In genomic region chr20:17860306-17861197, GRCh38 we compare ENCODE assay signal across 15 cellular contexts.
"Had no signal": no experiment of that assay in that cellular context is flagged by ENCODE, and none has a peak within 500 bp of the region (broad histone marks: within the 10 kb centered on the region; RNA-seq: fewer than 3 reads in every experiment).

No MANE protein-coding gene starts in this region.

- H3K9me3 Mint-ChIP-seq: T-helper 1 cell treated with Interleukin-12 subunit alpha and Interleukin-12 subunit beta and Interleukin-4 antibody, amounts not matched to agents 30 μg/mL and 1 μg/mL, for 36 hours had no signal

- H3K4me3 Mint-ChIP-seq: T-helper 1 cell treated with Interleukin-12 subunit alpha and Interleukin-12 subunit beta and Interleukin-4 antibody, amounts not matched to agents 30 μg/mL and 1 μg/mL, for 36 hours had no signal

- ATAC-seq: gastroesophageal sphincter had no signal

- H3K4me3 ChIP-seq: cardiac muscle cell, gastroesophageal sphincter, upper lobe of left lung had no signal

- H3K27ac Mint-ChIP-seq: T-helper 1 cell treated with Interleukin-12 subunit alpha and Interleukin-12 subunit beta and Interleukin-4 antibody, amounts not matched to agents 30 μg/mL and 1 μg/mL, for 36 hours had no signal

- DNase-seq: activated CD4-positive, alpha-beta T cell treated with anti-CD3 and anti-CD28 coated beads, Interleukin-2, amount 50 U/mL, for 48 hours; activated CD4-positive, CD25-positive, alpha-beta regulatory T cell; activated CD8-positive, alpha-beta memory T cell treated with anti-CD3 and anti-CD28 coated beads, Interleukin-2, amount 50 U/mL, for 4 hours; activated naive CD4-positive, alpha-beta T cell; cortex of kidney; right cardiac atrium; stimulated activated CD4-positive, alpha-beta T cell treated with anti-CD3 and anti-CD28 coated beads, Interleukin-1b, Interleukin-23, amount 100 ng/mL, for 48 hours; stimulated activated naive CD4-positive, alpha-beta T cell had no signal

- H3K27me3 ChIP-seq: cardiac muscle cell, gastroesophageal sphincter, upper lobe of left lung had no signal

- H3K36me3 ChIP-seq: cardiac muscle cell, gastroesophageal sphincter, upper lobe of left lung had no signal

- FAIRE-seq: keratinocyte, TTC549 had no signal

- H3K27ac ChIP-seq: cardiac muscle cell, epithelial cell of prostate, gastroesophageal sphincter had no signal

- H3K9me3 ChIP-seq: gastroesophageal sphincter, upper lobe of left lung had no signal
